In genomic region chr19:1259206-1259872, GRCh38 we compare ENCODE assay signal across 1 cellular context.
A peak's percentile ranks its signal among the peaks of the same experiment; 100 is the strongest.
TF ChIP-seq lines count a peak whose summit lies in the region.

No MANE protein-coding gene starts in this region.

TF ChIP-seq in K562, 482 proteins besides CTCF, POLR2A, EP300 and RAD21 (continued from another document):
- TF ChIP-seq E4F1 (CRISPR knock-in tag; IDR thresholded peaks at IDR 0.05; ENCODE audit: borderline replicate concordance) (0 out of 2 replicates have a peak, but pooled peaks have one; percentile 37), RBBP5 (IDR thresholded peaks at IDR 0.05; ENCODE audit: borderline replicate concordance, insufficient read depth, low read length, poor library complexity, severe bottlenecking) (no peak), TRIM24 (IDR thresholded peaks at IDR 0.05) (peak in 1 of 2 experiments; percentile 7; a peak in 1 of 4 replicates), HDAC2 (IDR thresholded peaks at IDR 0.05) (no peak), KLF13 (tag; IDR thresholded peaks at IDR 0.05; ENCODE audit: borderline replicate concordance, low read depth) (peak; percentile 80; the same call in 1 of the 2 replicates), MYNN (IDR thresholded peaks at IDR 0.05) (peak; percentile 88), MYNN (CRISPR knock-in tag; IDR thresholded peaks at IDR 0.05) (no peak), HCFC1 (IDR thresholded peaks at IDR 0.05; ENCODE audit: low read depth, low read length) (no peak), ZNF655 (CRISPR knock-in tag; IDR thresholded peaks at IDR 0.05) (no peak), HDAC1 (IDR thresholded peaks at IDR 0.05) (peak in 1 of 2 experiments; percentile 27; a peak in 1 of 4 replicates), SRSF7 (optimal IDR thresholded peaks at IDR 0.05; ENCODE audit: low read depth, low read length) (no peak), CEBPG (CRISPR knock-in tag; IDR thresholded peaks at IDR 0.05) (no peak), CEBPG (tag; conservative IDR thresholded peaks at IDR 0.05 in 1 of 2, IDR thresholded peaks at IDR 0.05 in 1 of 2) (no peak), ATF3 (IDR thresholded peaks at IDR 0.05) (no peak), ATF3 (CRISPR knock-in tag; conservative IDR thresholded peaks at IDR 0.05) (no peak), UBTF (IDR thresholded peaks at IDR 0.05; ENCODE audit: borderline replicate concordance in 1 of 2, low read depth in 2 of 2, low read length in 2 of 2) (no peak), BMI1 (IDR thresholded peaks at IDR 0.05; ENCODE audit: low read length) (no peak), GATA2 (CRISPR knock-in tag; IDR thresholded peaks at IDR 0.05) (no peak), TSC22D4 (tag; IDR thresholded peaks at IDR 0.05) (no peak), FIP1L1 (IDR thresholded peaks at IDR 0.05; ENCODE audit: low read depth, low read length, poor library complexity, severe bottlenecking) (peak; percentile 70), TFAP4 (CRISPR knock-in tag; IDR thresholded peaks at IDR 0.05; ENCODE audit: borderline replicate concordance) (no peak; the same call in 1 of the 2 replicates), FOXM1 (IDR thresholded peaks at IDR 0.05; ENCODE audit: low read depth) (no peak), FOXM1 (CRISPR knock-in tag; IDR thresholded peaks at IDR 0.05; ENCODE audit: low read depth) (no peak), HDAC8 (tag; IDR thresholded peaks at IDR 0.05) (no peak), ZNF232 (CRISPR knock-in tag; IDR thresholded peaks at IDR 0.05) (no peak), MBD1 (CRISPR knock-in tag; IDR thresholded peaks at IDR 0.05) (no peak), PHB (CRISPR knock-in tag; IDR thresholded peaks at IDR 0.05) (peak; percentile 78; the same call in 1 of the 2 replicates), HES1 (IDR thresholded peaks at IDR 0.05; ENCODE audit: low read depth) (no peak), POLR2AphosphoS2 (IDR thresholded peaks at IDR 0.05; ENCODE audit: low read length) (peak; percentile 98), ZNF253 (CRISPR knock-in tag; conservative IDR thresholded peaks at IDR 0.05) (no peak), RFX1 (IDR thresholded peaks at IDR 0.05) (no peak), ZNF324 (CRISPR knock-in tag; IDR thresholded peaks at IDR 0.05) (no peak), SIN3B (IDR thresholded peaks at IDR 0.05; ENCODE audit: low read depth) (no peak), ZNF121 (CRISPR knock-in tag; conservative IDR thresholded peaks at IDR 0.05) (no peak), E2F4 (CRISPR knock-in tag; IDR thresholded peaks at IDR 0.05; ENCODE audit: low read depth) (no peak), GATAD2B (IDR thresholded peaks at IDR 0.05; ENCODE audit: borderline replicate concordance) (0 out of 2 replicates have a peak, but pooled peaks have one; percentile 53), TCF15 (CRISPR knock-in tag; IDR thresholded peaks at IDR 0.05) (no peak)
